In the genomic region with DNA sequence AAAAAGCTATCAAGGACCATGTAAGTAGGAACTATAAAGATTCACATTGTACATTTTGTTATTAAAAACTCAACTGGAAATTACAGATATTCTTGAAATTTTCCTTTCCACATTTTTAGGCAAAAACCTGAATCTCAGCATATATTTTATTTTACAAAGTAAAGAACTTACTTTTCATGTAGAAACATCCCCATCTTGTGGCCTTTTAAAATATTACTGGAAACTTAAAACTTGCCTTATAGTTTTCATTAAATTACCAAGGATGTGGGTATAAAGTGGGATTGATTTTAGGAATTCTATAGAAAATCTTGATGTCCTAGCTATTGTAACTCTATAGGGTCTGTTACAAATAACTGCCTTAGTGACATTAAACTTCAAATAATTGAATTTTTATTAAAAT, we compare ENCODE assay signal across 8 cellular contexts.
A peak's percentile ranks its signal among the peaks of the same experiment; 100 is the strongest.
DNase-seq lines count a peak whose midpoint lies in the region; ATAC-seq and TF ChIP-seq lines count a peak whose summit lies in the region.

No MANE protein-coding gene starts in this region.

- peaks cover 3% of the 10 kb centered on the region; the same call in 1 of the 2 replicates for H4K20me1 ChIP-seq in DND-41 (ENCODE audit: insufficient read depth, low read length)

- H3K9me3 ChIP-seq in DND-41 (ENCODE audit: insufficient read depth, low read length, severe bottlenecking), result no peaks in the 10 kb centered on the region

- TF ChIP-seq CTCF in DND-41 (IDR thresholded peaks at IDR 0.05; ENCODE audit: borderline replicate concordance, extremely low read depth, low read length, poor library complexity, severe bottlenecking), result peak; percentile 56
- peak; percentile 53 to 70 (median 55) for TF ChIP-seq CTCF in nephron (IDR thresholded peaks at IDR 0.05; ENCODE audit: unreplicated experiment in 3 of 3)

- peaks cover 84% of the 10 kb centered on the region for H3K36me3 ChIP-seq in DND-41 (ENCODE audit: insufficient read depth, low read length)

- no peak overlapping the region for H3K4me3 ChIP-seq in DND-41 (ENCODE audit: low read depth in 1 of 2, low read length in 2 of 2)

- ATAC-seq in DND-41 (ENCODE audit: insufficient read depth, low read depth) (no peak), GM21576 (IDR thresholded peaks at IDR 0.05; ENCODE audit: unreplicated experiment) (no peak), GM18907 (IDR thresholded peaks at IDR 0.05; ENCODE audit: unreplicated experiment) (no peak)

- H3K4me1 ChIP-seq in DND-41 (ENCODE audit: insufficient read depth, low read length), result peaks cover 10% of the 10 kb centered on the region; the same call in 1 of the 2 replicates

- H3K4me1 Mint-ChIP-seq in nephron, result peaks cover 5% of the 10 kb centered on the region

- no peaks in the 10 kb centered on the region for H3K9me3 Mint-ChIP-seq in nephron

- H3K9ac ChIP-seq in DND-41 (ENCODE audit: low read depth, low read length), result no peak overlapping the region

- peaks cover 35% of the 10 kb centered on the region for H3K36me3 Mint-ChIP-seq in nephron (ENCODE audit: low read depth)

- H3K4me3 Mint-ChIP-seq in nephron, result no peak overlapping the region

- no peak overlapping the region for H2AFZ ChIP-seq in DND-41 (ENCODE audit: low read depth, low read length)

- DNase-seq in DND-41 (no peak), NCI-H1092 (lab: John Stamatoyannopoulos, UW) (peak; percentile 23), T-helper 9 cell (no peak), NCI-H1048 (lab: John Stamatoyannopoulos, UW) (no peak)
- DNase-seq in central memory CD4-positive, alpha-beta T cell, result peak; percentile 28

- H3K27ac ChIP-seq in DND-41 (ENCODE audit: low read length), result no peak overlapping the region

- no peaks in the 10 kb centered on the region for H3K27me3 Mint-ChIP-seq in nephron (ENCODE audit: low read depth)

- H3K27me3 ChIP-seq in DND-41 (ENCODE audit: insufficient read depth, low read length, poor library complexity), result no peaks in the 10 kb centered on the region

- H3K27ac Mint-ChIP-seq in nephron, result no peak overlapping the region

- no peak overlapping the region for H3K4me2 ChIP-seq in DND-41 (ENCODE audit: insufficient read depth, low read length)

- H3K79me2 ChIP-seq in DND-41 (ENCODE audit: insufficient read depth, low read length), result peaks cover 93% of the 10 kb centered on the region

Comparison
In these comparisons a context has a peak if more than half of its experiments do, and no peak if none do; other contexts are left out.
1. DNase-seq: peak in NCI-H1092 (single experiment) and central memory CD4-positive, alpha-beta T cell (single experiment); none in DND-41 (single experiment), T-helper 9 cell (single experiment) and NCI-H1048 (single experiment).